ENCODE assay signal across 8 cellular contexts in genomic region chr14:102554835-102555819, GRCh38. TPM values are rescaled to one million over a fixed set of nuclear protein-coding genes. Genes with fewer than 3 reads are reported as not detected.
DNase-seq lines count a peak whose midpoint lies in the region; ATAC-seq and TF ChIP-seq lines count a peak whose summit lies in the region.

No MANE protein-coding gene starts in this region.

- TF ChIP-seq POLR2A in esophagus squamous epithelium (IDR thresholded peaks at IDR 0.05) = peak in 2 of 4 donors; percentile 17 to 24

- intact Hi-C loops in esophagus squamous epithelium (cut with DNase I) = no loop called here

- H3K27ac Mint-ChIP-seq in nephron progenitor cell = no peak overlapping the region

- H3K27me3 ChIP-seq in esophagus squamous epithelium = no peaks in the 10 kb centered on the region
- no peaks in the 10 kb centered on the region for H3K27me3 ChIP-seq in thymus (ENCODE audit: control insufficient read depth, insufficient read depth)

- TF ChIP-seq CTCF in esophagus squamous epithelium (IDR thresholded peaks at IDR 0.05) (no peak), nephron progenitor cell (IDR thresholded peaks at IDR 0.05) (no peak)

- no peak for ATAC-seq in HG03571 (IDR thresholded peaks at IDR 0.05; ENCODE audit: unreplicated experiment)

- H3K9me3 ChIP-seq in esophagus squamous epithelium = no peaks in the 10 kb centered on the region
- H3K9me3 ChIP-seq in thymus (ENCODE audit: control insufficient read depth) = no peaks in the 10 kb centered on the region

- H3K27ac ChIP-seq in esophagus squamous epithelium (peak overlapping the region; percentile 83 to 96 (median 92)), thymus (ENCODE audit: low read depth) (peak overlapping the region; percentile 40)

- H3K4me1 ChIP-seq in esophagus squamous epithelium (peaks cover 16 to 70% (median 29%) of the 10 kb centered on the region in 3 donors), thymus (ENCODE audit: control insufficient read depth, insufficient read depth, low read length) (peaks cover 6% of the 10 kb centered on the region)

- peak overlapping the region; percentile 54 to 81 (median 70) for H3K4me3 ChIP-seq in esophagus squamous epithelium
- peak overlapping the region; percentile 86 for H3K4me3 ChIP-seq in thymus (ENCODE audit: low read length)

- 3 to 14% methylated on average over 7 to 14 of the region's 94 CpGs for WGBS in esophagus squamous epithelium, 2 donors
- 9% methylated on average over 94 of the region's 94 CpGs for WGBS in thymus

- peaks cover 23% of the 10 kb centered on the region for H3K4me1 Mint-ChIP-seq in nephron progenitor cell

- H3K27me3 Mint-ChIP-seq in nephron progenitor cell (ENCODE audit: low read depth, poor library complexity) = peaks cover 3% of the 10 kb centered on the region

- H3K4me3 Mint-ChIP-seq in nephron progenitor cell = peak overlapping the region; percentile 64

- DNase-seq in GM03348 (ENCODE audit: low spot score) (peak; percentile 67), NCI-H1092 treated with DMSO at 0.1 percent for 48 hours (lab: John Stamatoyannopoulos, UW) (peak; percentile 62), activated T-cell treated with anti-CD3 and anti-CD28 coated beads for 24 hours (ENCODE audit: low read depth) (peak; percentile 39), esophagus squamous epithelium (lab: John Stamatoyannopoulos, UW) (no peak), nephron progenitor cell (peak; percentile 78), NCI-H345 treated with DMSO at 0.1 percent for 48 hours (lab: John Stamatoyannopoulos, UW; ENCODE audit: unreplicated experiment) (no peak)

- H3K36me3 Mint-ChIP-seq in nephron progenitor cell (ENCODE audit: low read depth) = no peaks in the 10 kb centered on the region

- no peaks in the 10 kb centered on the region for H3K9me3 Mint-ChIP-seq in nephron progenitor cell

- no peaks in the 10 kb centered on the region for H3K36me3 ChIP-seq in esophagus squamous epithelium
- no peaks in the 10 kb centered on the region for H3K36me3 ChIP-seq in thymus (ENCODE audit: control insufficient read depth, insufficient read depth)

RNA-seq across cellular contexts. Expression of gene RCOR1, which starts 37.3 kb away (rescaled TPM):
- 10 to 100 TPM; 25.6 to 56.9 (median 35.2) TPM for total RNA-seq in esophagus squamous epithelium
- 9.2 TPM for polyA plus RNA-seq in thymus

RNA-seq across cellular contexts. Expression of gene ANKRD9, which starts 45.6 kb away (rescaled TPM):
- total RNA-seq in esophagus squamous epithelium = 10 to 100 TPM; 20.0 to 39.0 (median 30.2) TPM
- 3.5 TPM for polyA plus RNA-seq in thymus

Comparison
In these comparisons a context has a peak if more than half of its experiments do, and no peak if none do; other contexts are left out.
1. DNase-seq: peak in GM03348 (single experiment), NCI-H1092 treated with DMSO at 0.1 percent for 48 hours (single experiment), activated T-cell treated with anti-CD3 and anti-CD28 coated beads for 24 hours (single experiment) and nephron progenitor cell (single experiment); none in esophagus squamous epithelium (single experiment) and NCI-H345 treated with DMSO at 0.1 percent for 48 hours (single experiment).